In genomic region chr3:71219744-71220638, GRCh38 we compare ENCODE assay signal across 8 cellular contexts.
A peak's percentile ranks its signal among the peaks of the same experiment; 100 is the strongest.
DNase-seq lines count a peak whose midpoint lies in the region; ATAC-seq and TF ChIP-seq lines count a peak whose summit lies in the region.

No MANE protein-coding gene starts in this region.

- no peak overlapping the region for H3K27ac ChIP-seq in upper lobe of left lung
- no peak overlapping the region for H3K27ac ChIP-seq in esophagus squamous epithelium

- ATAC-seq in GM18909 (IDR thresholded peaks at IDR 0.05; ENCODE audit: poor library complexity, unreplicated experiment): peak; percentile 95
- ATAC-seq in HG02642 (IDR thresholded peaks at IDR 0.05; ENCODE audit: poor library complexity, unreplicated experiment): peak; percentile 97
- ATAC-seq in upper lobe of left lung (ENCODE audit: low FRiP score in 2 of 2): no peak

- H3K9me3 ChIP-seq in upper lobe of left lung: no peaks in the 10 kb centered on the region
- H3K9me3 ChIP-seq in esophagus squamous epithelium: no peaks in the 10 kb centered on the region

- H3K36me3 ChIP-seq in upper lobe of left lung (no peaks in the 10 kb centered on the region), esophagus squamous epithelium (no peaks in the 10 kb centered on the region)

- intact Hi-C loops in esophagus squamous epithelium (cut with DNase I): no loop called here

- no peak for TF ChIP-seq EP300 in upper lobe of left lung (IDR thresholded peaks at IDR 0.05)

- H3K27me3 ChIP-seq in upper lobe of left lung: no peaks in the 10 kb centered on the region
- H3K27me3 ChIP-seq in esophagus squamous epithelium: no peaks in the 10 kb centered on the region

- WGBS in upper lobe of left lung, 2 donors: 84 to 89% methylated on average over 7 of the region's 7 CpGs
- 84 to 91% methylated on average over 7 of the region's 7 CpGs for WGBS in esophagus squamous epithelium, 2 donors

- TF ChIP-seq CTCF in upper lobe of left lung (IDR thresholded peaks at IDR 0.05): no peak
- TF ChIP-seq CTCF in esophagus squamous epithelium (IDR thresholded peaks at IDR 0.05): no peak

- no peak overlapping the region for H3K4me3 ChIP-seq in upper lobe of left lung
- no peak overlapping the region for H3K4me3 ChIP-seq in esophagus squamous epithelium

- DNase-seq in activated CD4-positive, CD25-positive, alpha-beta regulatory T cell treated with anti-CD3 and anti-CD28 coated beads, Interleukin-2, amount 50 U/mL, for 72 hours: peak; percentile 51
- peak; percentile 21 to 25 for DNase-seq in stimulated activated CD4-positive, alpha-beta T cell treated with anti-CD3 and anti-CD28 coated beads, Interleukin-1b, Interleukin-23, amount 100 ng/mL, for 4 hours (ENCODE audit: low read depth in 2 of 2)
- DNase-seq in cerebellar nuclear complex (lab: John Stamatoyannopoulos, UW): no peak
- DNase-seq in anterior cingulate cortex (lab: John Stamatoyannopoulos, UW): no peak
- DNase-seq in upper lobe of left lung: no peak
- no peak for DNase-seq in esophagus squamous epithelium (lab: John Stamatoyannopoulos, UW)

- H3K4me1 ChIP-seq in upper lobe of left lung (no peaks in the 10 kb centered on the region), esophagus squamous epithelium (no peaks in the 10 kb centered on the region)

- TF ChIP-seq POLR2A in upper lobe of left lung (IDR thresholded peaks at IDR 0.05) (no peak), esophagus squamous epithelium (IDR thresholded peaks at IDR 0.05) (no peak)

Comparison
In these comparisons a context has a peak if more than half of its experiments do, and no peak if none do; other contexts are left out.
1. ATAC-seq: peak in GM18909 (single experiment) and HG02642 (single experiment); none in upper lobe of left lung (0 of 2).
2. DNase-seq: peak in activated CD4-positive, CD25-positive, alpha-beta regulatory T cell treated with anti-CD3 and anti-CD28 coated beads, Interleukin-2, amount 50 U/mL, for 72 hours (single experiment) and stimulated activated CD4-positive, alpha-beta T cell treated with anti-CD3 and anti-CD28 coated beads, Interleukin-1b, Interleukin-23, amount 100 ng/mL, for 4 hours (2 of 2); none in cerebellar nuclear complex (0 of 2), anterior cingulate cortex (0 of 58), upper lobe of left lung (0 of 2) and esophagus squamous epithelium (single experiment).